In the genomic region with DNA sequence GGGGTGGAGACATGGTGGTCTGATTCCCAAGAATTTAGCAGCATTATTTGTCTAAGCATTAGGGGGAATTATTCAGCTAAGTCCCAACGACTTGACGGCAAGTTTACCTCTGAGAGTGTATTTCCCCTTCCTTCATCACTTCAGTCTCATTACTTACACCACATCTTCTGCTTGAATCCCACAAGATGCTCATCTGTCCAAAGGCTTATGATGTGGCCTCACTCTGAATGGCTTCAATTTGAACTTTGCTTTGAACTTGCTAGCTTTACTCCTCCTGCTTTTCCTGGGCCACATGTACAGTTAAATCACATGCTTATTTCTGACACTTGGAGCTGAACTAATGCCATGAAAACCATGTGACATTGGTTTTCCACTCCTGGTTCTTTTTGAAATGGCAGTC, we compare ENCODE assay signal across 15 cellular contexts.
"Had no signal": no experiment of that assay in that cellular context is flagged by ENCODE, and none has a peak within 500 bp of the region (broad histone marks: within the 10 kb centered on the region; RNA-seq: fewer than 3 reads in every experiment).

No MANE protein-coding gene starts in this region.

- H3K27me3 ChIP-seq: ascending aorta, right atrium auricular region, transverse colon had no signal

- H3K4me3 ChIP-seq: ascending aorta, right atrium auricular region, transverse colon had no signal

- H3K4me1 ChIP-seq: ascending aorta, right atrium auricular region, transverse colon had no signal

- H3K27me3 Mint-ChIP-seq: stimulated activated naive B cell treated with anti-CD40 and anti-IgM and Interleukin-4, amounts not matched to agents 10 μg/mL and 1 μg/mL and 100 μg/mL, for 72 hours; T-cell had no signal

- H3K4me3 Mint-ChIP-seq: memory B cell; nephron; stimulated activated naive B cell treated with anti-CD40 and anti-IgM and Interleukin-4, amounts not matched to agents 10 μg/mL and 1 μg/mL and 100 μg/mL, for 72 hours had no signal

- ATAC-seq: left ventricle myocardium superior; stimulated activated naive B cell treated with anti-CD40 and anti-IgM and Interleukin-4, amounts not matched to agents 10 μg/mL and 1 μg/mL and 100 μg/mL, for 72 hours; T-cell had no signal

- H3K36me3 Mint-ChIP-seq: memory B cell had no signal

- H3K27ac ChIP-seq: ascending aorta, epithelial cell of prostate, right atrium auricular region, transverse colon, WERI-Rb-1 had no signal

- DNase-seq: foreskin melanocyte; kidney glomerular epithelial cell; left ventricle myocardium superior; nucleus accumbens; SK-N-SH; stimulated activated CD4-positive, alpha-beta T cell treated with anti-CD3 and anti-CD28 coated beads, Interleukin-2, amount 100 ng/mL, for 48 hours; stimulated activated naive B cell treated with anti-CD40 and anti-IgM and Interleukin-4, amounts not matched to agents 10 μg/mL and 1 μg/mL and 100 μg/mL, for 72 hours; T-cell; transverse colon; WERI-Rb-1 had no signal

- H3K27ac Mint-ChIP-seq: memory B cell; nephron; stimulated activated naive B cell treated with anti-CD40 and anti-IgM and Interleukin-4, amounts not matched to agents 10 μg/mL and 1 μg/mL and 100 μg/mL, for 72 hours had no signal

- H3K4me1 Mint-ChIP-seq: memory B cell, nephron had no signal

- H3K36me3 ChIP-seq: ascending aorta, right atrium auricular region, transverse colon, WERI-Rb-1 had no signal

- H3K9me3 ChIP-seq: ascending aorta, right atrium auricular region, SK-N-SH, transverse colon had no signal
